ENCODE assay signal across 14 cellular contexts in genomic region chrX:111409326-111409725, GRCh38. TPM values are rescaled to one million over a fixed set of nuclear protein-coding genes. Genes with fewer than 3 reads are reported as not detected.
A peak's percentile ranks its signal among the peaks of the same experiment; 100 is the strongest.
DNase-seq lines count a peak whose midpoint lies in the region; TF ChIP-seq lines count a peak whose summit lies in the region.
"Had no signal": no experiment of that assay in that cellular context is flagged by ENCODE, and none has a peak within 500 bp of the region (broad histone marks: within the 10 kb centered on the region; RNA-seq: fewer than 3 reads in every experiment).

No MANE protein-coding gene starts in this region.

- peaks cover 18% of the 10 kb centered on the region for H3K9me3 Mint-ChIP-seq in glutamatergic neuron (ENCODE audit: unreplicated experiment)
- H3K9me3 Mint-ChIP-seq: CD8-positive, alpha-beta memory T cell had no signal

- H3K4me1 ChIP-seq in neuron (ENCODE audit: insufficient read depth, low read length): peaks cover 11% of the 10 kb centered on the region
- no peaks in the 10 kb centered on the region for H3K4me1 ChIP-seq in A673 (ENCODE audit: insufficient read depth, low read length, poor library complexity, severe bottlenecking)
- H3K4me1 ChIP-seq: A549, BLaER1, Caco-2, HAP-1 had no signal

- peaks cover 11% of the 10 kb centered on the region for H3K36me3 Mint-ChIP-seq in glutamatergic neuron (ENCODE audit: unreplicated experiment)
- H3K36me3 Mint-ChIP-seq: CD8-positive, alpha-beta memory T cell had no signal

- TF ChIP-seq CTCF in WERI-Rb-1 (IDR thresholded peaks at IDR 0.05; ENCODE audit: low read depth, low read length) (no peak), glutamatergic neuron (IDR thresholded peaks at IDR 0.05; ENCODE audit: partially characterized antibody, unreplicated experiment) (no peak), A673 (conservative IDR thresholded peaks at IDR 0.05; ENCODE audit: low read depth, low read length) (no peak)

- H3K27ac ChIP-seq in WERI-Rb-1 (peak overlapping the region; percentile 67; the same call in 1 of the 2 replicates), A673 (ENCODE audit: low read depth, low read length, poor library complexity, severe bottlenecking) (no peak overlapping the region)
- H3K27ac ChIP-seq: A549, BLaER1 had no signal

- POLR2A ChIA-PET in A673 (lab: Charles Lee; ENCODE audit: low non-redundant PET): no interaction called here

- H3K9me3 ChIP-seq in WERI-Rb-1 (ENCODE audit: severe bottlenecking): no peaks in the 10 kb centered on the region
- H3K9me3 ChIP-seq in neuron (ENCODE audit: low read length): no peaks in the 10 kb centered on the region
- H3K9me3 ChIP-seq in A673 (ENCODE audit: low read depth, low read length, poor library complexity, severe bottlenecking): no peaks in the 10 kb centered on the region
- H3K9me3 ChIP-seq: A549, BLaER1, Caco-2, HAP-1 had no signal

- CTCF ChIA-PET in A673 (lab: Charles Lee): no interaction called here

- H3K4me3 ChIP-seq in WERI-Rb-1 (ENCODE audit: low read depth, low read length): peak overlapping the region; percentile 56
- H3K4me3 ChIP-seq in neuron (ENCODE audit: low read length): peak overlapping the region; percentile 51
- H3K4me3 ChIP-seq in A673 (ENCODE audit: low read depth, low read length, poor library complexity, severe bottlenecking): no peak overlapping the region
- H3K4me3 ChIP-seq: A549, BLaER1, HAP-1 had no signal

- H3K4me1 Mint-ChIP-seq in glutamatergic neuron (ENCODE audit: low read depth, unreplicated experiment): peaks cover 14% of the 10 kb centered on the region
- H3K4me1 Mint-ChIP-seq: CD8-positive, alpha-beta memory T cell had no signal

- H2AFZ ChIP-seq in neuron (ENCODE audit: low read depth, low read length): no peak overlapping the region

- peaks cover 16% of the 10 kb centered on the region for H3K27me3 ChIP-seq in WERI-Rb-1 (ENCODE audit: insufficient read depth, low read depth, severe bottlenecking)
- no peaks in the 10 kb centered on the region for H3K27me3 ChIP-seq in neuron (ENCODE audit: insufficient read depth, low read length)
- peaks cover 22% of the 10 kb centered on the region for H3K27me3 ChIP-seq in A673 (replicated peaks; ENCODE audit: insufficient read depth, low read depth, low read length, poor library complexity)

- intact Hi-C loops in A673 (cut with micrococcal nuclease; ENCODE audit: unreplicated experiment): no loop called here

- peak overlapping the region; percentile 99 for H3K4me3 Mint-ChIP-seq in glutamatergic neuron (ENCODE audit: unreplicated experiment)
- H3K4me3 Mint-ChIP-seq: CD8-positive, alpha-beta memory T cell had no signal

- peak overlapping the region; percentile 100 for H3K27ac Mint-ChIP-seq in glutamatergic neuron (ENCODE audit: unreplicated experiment)
- H3K27ac Mint-ChIP-seq: CD8-positive, alpha-beta memory T cell had no signal

- BruUV-seq in A673 (replicated peaks; lab: Mats Ljungman, UMichigan): no TSS peak

- DNase-seq in WERI-Rb-1 (no peak), glutamatergic neuron (no peak), A673 (ENCODE audit: low spot score) (no peak), kidney tubule cell (ENCODE audit: low spot score) (no peak), cerebellar cortex (ENCODE audit: low spot score) (no peak)
- DNase-seq: Caco-2; CD8-positive, alpha-beta memory T cell; DND-41; GDM1 had no signal

- peaks cover 20% of the 10 kb centered on the region for H3K27me3 Mint-ChIP-seq in glutamatergic neuron (ENCODE audit: unreplicated experiment)

- H3K36me3 ChIP-seq in WERI-Rb-1 (no peaks in the 10 kb centered on the region), neuron (ENCODE audit: insufficient read depth, low read length) (no peaks in the 10 kb centered on the region), A673 (ENCODE audit: insufficient read depth, low read length, poor library complexity, severe bottlenecking) (no peaks in the 10 kb centered on the region)
- H3K36me3 ChIP-seq: BLaER1, HAP-1 had no signal

RNA-seq across cellular contexts. Expression of gene DCX, which starts 2.7 kb away (rescaled TPM):
- total RNA-seq in glutamatergic neuron (ENCODE audit: unreplicated experiment) (614 TPM), A673 (2021) (not detected in 2 replicates)
- total RNA-seq: Caco-2; CD8-positive, alpha-beta memory T cell; HT1080 had no signal

Comparison
In these comparisons a context has a peak if more than half of its experiments do, and no peak if none do; other contexts are left out.
1. RNA of gene DCX, which starts 2.7 kb away (total RNA-seq): 614 TPM in glutamatergic neuron (single experiment); not detected in A673; every median in the first group is over 100 times any median in the second.